ENCODE assay signal across 1 cellular context in genomic region chr20:35260426-35260825, GRCh38.
TF ChIP-seq lines count a peak whose summit lies in the region.

No MANE protein-coding gene starts in this region.

TF ChIP-seq in A549, 52 proteins besides CTCF, POLR2A, EP300 and RAD21 (continued from another document):
- no peak for TF ChIP-seq REST (IDR thresholded peaks at IDR 0.05)
TF ChIP-seq in A549: peak in this region for 0.
